20 cellular contexts compared by ENCODE assay signal in the genomic region with DNA sequence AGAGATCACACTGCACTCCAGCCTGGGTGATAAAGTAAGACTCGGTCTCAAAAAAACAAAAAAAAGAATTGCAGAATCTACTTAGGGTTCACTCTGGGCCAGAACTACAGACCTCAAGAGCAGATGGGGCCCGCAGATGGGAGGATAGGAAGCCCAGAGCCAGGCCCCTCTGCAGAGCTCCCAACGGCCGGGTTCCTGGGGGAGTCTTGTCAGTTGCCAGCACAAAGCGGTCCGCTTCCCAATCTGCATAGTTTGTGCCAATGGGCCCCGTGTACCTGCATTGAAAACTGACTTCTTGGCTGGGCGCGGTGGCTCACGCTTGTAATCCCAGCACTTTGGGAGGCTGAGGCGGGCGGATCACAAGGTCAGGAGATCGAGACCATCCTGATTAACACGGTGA. TPM values are rescaled to one million over a fixed set of nuclear protein-coding genes. Genes with fewer than 3 reads are reported as not detected.
DNase-seq lines count a peak whose midpoint lies in the region; FAIRE-seq and TF ChIP-seq lines count a peak whose summit lies in the region.
"Had no signal": no experiment of that assay in that cellular context is flagged by ENCODE, and none has a peak within 500 bp of the region (broad histone marks: within the 10 kb centered on the region; RNA-seq: fewer than 3 reads in every experiment).

No MANE protein-coding gene starts in this region.

- no peak overlapping the region for H3K27ac ChIP-seq in H9 (ENCODE audit: insufficient read length, low read depth, low read length)
- H3K27ac ChIP-seq in astrocyte (ENCODE audit: low read depth, low read length) = no peak overlapping the region
- no peak overlapping the region for H3K27ac ChIP-seq in neural progenitor cell

- DNase-seq in activated CD4-positive, alpha-beta T cell treated with anti-CD3 and anti-CD28 coated beads, Interleukin-2, amount 10 ng/mL, durations not matched to agents 7 days and 5 days = no peak
- DNase-seq in activated CD4-positive, alpha-beta T cell treated with anti-CD3 and anti-CD28 coated beads, Interleukin-2, amount 50 U/mL, for 1 hour = no peak
- DNase-seq in H9 (no peak), astrocyte (ENCODE audit: low read depth) (no peak), neural progenitor cell (ENCODE audit: low spot score) (no peak), NCI-H2227 (lab: John Stamatoyannopoulos, UW; ENCODE audit: unreplicated experiment) (no peak), SW480 (ENCODE audit: low spot score) (no peak), NAMALWA (ENCODE audit: low spot score) (no peak)
- DNase-seq: activated B cell treated with CpG ODN at 0.5 μM for 24 hours, brain microvascular endothelial cell, C1 segment of cervical spinal cord, cortex of kidney, DMS79, hippocampal formation, NCI-H187 treated with DMSO at 0.1 percent for 48 hours, NCI-H510A treated with DMSO at 0.1 percent for 48 hours, T-helper 1 cell had no signal

- no peak overlapping the region for H4K8ac ChIP-seq in H9 (replicated peaks; ENCODE audit: insufficient read length, low read depth, low read length)

- H3K14ac ChIP-seq in H9 (ENCODE audit: insufficient read depth, low read length) = no peak overlapping the region

- peak overlapping the region; percentile 87 for H3K27ac Mint-ChIP-seq in activated CD4-positive, alpha-beta T cell treated with anti-CD3 and anti-CD28 coated beads, Interleukin-2, amount 10 ng/mL, durations not matched to agents 7 days and 5 days
- H3K27ac Mint-ChIP-seq in H9 = peak overlapping the region in 1 of 3 experiments; percentile 48; a peak in 1 of 7 replicates
- peak overlapping the region; percentile 41 for H3K27ac Mint-ChIP-seq in astrocyte (ENCODE audit: unreplicated experiment)
- H3K27ac Mint-ChIP-seq in neural progenitor cell = no peak overlapping the region

- H3K79me1 ChIP-seq in H9 (ENCODE audit: insufficient read depth, low read depth, low read length, poor library complexity, severe bottlenecking) = peaks cover 6% of the 10 kb centered on the region

- no peak overlapping the region for H2BK20ac ChIP-seq in H9 (ENCODE audit: low read depth, low read length, poor library complexity, severe bottlenecking)

- H4K5ac ChIP-seq in H9 (ENCODE audit: insufficient read length, low read depth, low read length) = no peak overlapping the region

- TF ChIP-seq CTCF in H9 (conservative IDR thresholded peaks at IDR 0.05) (no peak), astrocyte (IDR thresholded peaks at IDR 0.05; ENCODE audit: insufficient read depth, low read depth, low read length) (no peak), neural progenitor cell (IDR thresholded peaks at IDR 0.05) (no peak)

- no peaks in the 10 kb centered on the region for H3K9me3 Mint-ChIP-seq in activated CD4-positive, alpha-beta T cell treated with anti-CD3 and anti-CD28 coated beads, Interleukin-2, amount 10 ng/mL, durations not matched to agents 7 days and 5 days
- no peaks in the 10 kb centered on the region for H3K9me3 Mint-ChIP-seq in H9
- H3K9me3 Mint-ChIP-seq in astrocyte (ENCODE audit: unreplicated experiment) = no peaks in the 10 kb centered on the region
- H3K9me3 Mint-ChIP-seq in neural progenitor cell = no peaks in the 10 kb centered on the region
- H3K9me3 Mint-ChIP-seq: activated B cell treated with CpG ODN at 0.5 μM for 24 hours; activated naive CD4-positive, alpha-beta T cell treated with anti-CD3 and anti-CD28 coated beads, Interleukin-2, amount 50 U/mL, for 24 hours had no signal

- no peak overlapping the region for H3K4me3 ChIP-seq in astrocyte (ENCODE audit: insufficient read depth, low read depth, low read length)
- no peak overlapping the region for H3K4me3 ChIP-seq in neural progenitor cell

- H3K79me2 ChIP-seq in H9 (ENCODE audit: insufficient read depth, low read length) (peaks cover 3% of the 10 kb centered on the region; the same call in 1 of the 2 replicates), astrocyte (ENCODE audit: insufficient read depth, low read length) (peaks cover 32% of the 10 kb centered on the region), neural progenitor cell (ENCODE audit: low read depth) (peaks cover 25% of the 10 kb centered on the region)

- peak overlapping the region; percentile 82 for H3K4me3 Mint-ChIP-seq in activated CD4-positive, alpha-beta T cell treated with anti-CD3 and anti-CD28 coated beads, Interleukin-2, amount 10 ng/mL, durations not matched to agents 7 days and 5 days
- peak overlapping the region; percentile 77 to 86; a peak in 4 of 5 replicates for H3K4me3 Mint-ChIP-seq in H9
- H3K4me3 Mint-ChIP-seq in astrocyte (ENCODE audit: unreplicated experiment) = peak overlapping the region; percentile 85
- H3K4me3 Mint-ChIP-seq in neural progenitor cell = peak overlapping the region; percentile 93

- H3K9me3 ChIP-seq in H9 (ENCODE audit: control insufficient read depth, low read depth, low read length) (no peaks in the 10 kb centered on the region), astrocyte (ENCODE audit: insufficient read depth, low read depth, low read length) (no peaks in the 10 kb centered on the region), neural progenitor cell (ENCODE audit: low read depth) (no peaks in the 10 kb centered on the region)
- H3K9me3 ChIP-seq: tibial nerve had no signal

- no peak overlapping the region for H3K56ac ChIP-seq in H9 (ENCODE audit: insufficient read length, low read depth, low read length)

- H3K9ac ChIP-seq in H9 (ENCODE audit: extremely low read depth, insufficient read length, low read length) (no peak overlapping the region), astrocyte (ENCODE audit: low read length) (no peak overlapping the region), neural progenitor cell (no peak overlapping the region)

- no CpG with 5 or more reads among the region's 14 CpGs for WGBS in H9 (ENCODE audit: extremely low coverage, insufficient read length, low lambda C conversion rate)

- H4K20me1 ChIP-seq in H9 (ENCODE audit: control insufficient read depth, insufficient read depth, insufficient read length) (peaks cover 3% of the 10 kb centered on the region), astrocyte (ENCODE audit: insufficient read depth, low read length) (peaks cover 23% of the 10 kb centered on the region), neural progenitor cell (ENCODE audit: low read depth) (peaks cover 11% of the 10 kb centered on the region)

- peaks cover 11% of the 10 kb centered on the region for H3F3A ChIP-seq in neural progenitor cell (ENCODE audit: low read depth)

- H3K36me3 Mint-ChIP-seq in activated CD4-positive, alpha-beta T cell treated with anti-CD3 and anti-CD28 coated beads, Interleukin-2, amount 10 ng/mL, durations not matched to agents 7 days and 5 days (ENCODE audit: low read depth) = no peaks in the 10 kb centered on the region
- peaks cover 0 to 15% (median 4%) of the 10 kb centered on the region in 3 experiments; a peak in 3 of 7 replicates for H3K36me3 Mint-ChIP-seq in H9 (ENCODE audit: insufficient read depth in 1 of 3, low read depth in 3 of 3)
- peaks cover 5% of the 10 kb centered on the region for H3K36me3 Mint-ChIP-seq in astrocyte (ENCODE audit: low read depth, unreplicated experiment)
- no peaks in the 10 kb centered on the region for H3K36me3 Mint-ChIP-seq in neural progenitor cell
- H3K36me3 Mint-ChIP-seq: activated naive CD4-positive, alpha-beta T cell treated with anti-CD3 and anti-CD28 coated beads, Interleukin-2, amount 50 U/mL, for 24 hours had no signal

- H2AFZ ChIP-seq in H9 (ENCODE audit: low read length) = no peak overlapping the region
- H2AFZ ChIP-seq in astrocyte (ENCODE audit: low read depth, low read length) = no peak overlapping the region
- no peak overlapping the region for H2AFZ ChIP-seq in neural progenitor cell (replicated peaks)

- FAIRE-seq in astrocyte (lab: Jason Lieb, UNC) = no peak
- FAIRE-seq: A204.1 had no signal

- H3K4me2 ChIP-seq in H9 (ENCODE audit: insufficient read depth, insufficient read length, low read length) (no peak overlapping the region), astrocyte (ENCODE audit: low read length) (no peak overlapping the region), neural progenitor cell (no peak overlapping the region)

- no peak overlapping the region for H3T11ph ChIP-seq in H9 (ENCODE audit: low read length)

- H2BK5ac ChIP-seq in H9 (ENCODE audit: insufficient read length, low read length) = no peak overlapping the region

- H3K4me1 Mint-ChIP-seq in activated CD4-positive, alpha-beta T cell treated with anti-CD3 and anti-CD28 coated beads, Interleukin-2, amount 10 ng/mL, durations not matched to agents 7 days and 5 days = peaks cover 24% of the 10 kb centered on the region
- H3K4me1 Mint-ChIP-seq in H9 (peaks cover 9 to 14% of the 10 kb centered on the region in 2 experiments), astrocyte (ENCODE audit: low read depth, unreplicated experiment) (peaks cover 8% of the 10 kb centered on the region), neural progenitor cell (peaks cover 18% of the 10 kb centered on the region)

- H3K18ac ChIP-seq in H9 (ENCODE audit: insufficient read length, low read depth, low read length) = no peak overlapping the region

- no peak overlapping the region for H3K4ac ChIP-seq in H9 (ENCODE audit: low read depth, low read length)

- H3K4me1 ChIP-seq in H9 (ENCODE audit: insufficient read depth, low read length) (no peaks in the 10 kb centered on the region; the same call in 1 of the 2 replicates), astrocyte (ENCODE audit: insufficient read depth, low read length) (peaks cover 10% of the 10 kb centered on the region), neural progenitor cell (peaks cover 14% of the 10 kb centered on the region)

- CTCF ChIA-PET in activated CD4-positive, alpha-beta T cell treated with anti-CD3 and anti-CD28 coated beads, Interleukin-2, amount 10 ng/mL, durations not matched to agents 7 days and 5 days (lab: Charles Lee) = interaction anchor here (0.9 to 1.6 kb wide), 4 partner anchors 10 to 69 kb away, joined by 3 to 6 read pairs (median 3); a partner anchor contains a TSS

- H3K27me3 Mint-ChIP-seq in activated CD4-positive, alpha-beta T cell treated with anti-CD3 and anti-CD28 coated beads, Interleukin-2, amount 10 ng/mL, durations not matched to agents 7 days and 5 days = no peaks in the 10 kb centered on the region
- H3K27me3 Mint-ChIP-seq in H9 (ENCODE audit: low read depth) (no peaks in the 10 kb centered on the region), astrocyte (ENCODE audit: low read depth, unreplicated experiment) (no peaks in the 10 kb centered on the region), neural progenitor cell (ENCODE audit: insufficient read depth, low read depth) (peaks cover 2% of the 10 kb centered on the region)
- H3K27me3 Mint-ChIP-seq: activated B cell treated with CpG ODN at 0.5 μM for 24 hours; activated naive CD4-positive, alpha-beta T cell treated with anti-CD3 and anti-CD28 coated beads, Interleukin-2, amount 50 U/mL, for 24 hours had no signal

- no peak overlapping the region for H2AK5ac ChIP-seq in H9 (ENCODE audit: insufficient read length, low read length)

- peaks cover 18% of the 10 kb centered on the region for H3K23me2 ChIP-seq in H9 (ENCODE audit: insufficient read length, low read depth, low read length, poor library complexity, severe bottlenecking)

- no peaks in the 10 kb centered on the region for H3K36me3 ChIP-seq in astrocyte (ENCODE audit: insufficient read depth, low read length)
- H3K36me3 ChIP-seq in neural progenitor cell = no peaks in the 10 kb centered on the region
- H3K36me3 ChIP-seq: brain microvascular endothelial cell had no signal

- H3K27me3 ChIP-seq in H9 (ENCODE audit: insufficient read depth, low read length) (no peaks in the 10 kb centered on the region), astrocyte (ENCODE audit: insufficient read depth, low read length) (no peaks in the 10 kb centered on the region), neural progenitor cell (no peaks in the 10 kb centered on the region)
- H3K27me3 ChIP-seq: brain microvascular endothelial cell, tibial nerve had no signal

- no peak overlapping the region for H2BK12ac ChIP-seq in H9 (ENCODE audit: insufficient read length, low read depth, low read length)

- POLR2A ChIA-PET in activated CD4-positive, alpha-beta T cell treated with anti-CD3 and anti-CD28 coated beads, Interleukin-2, amount 10 ng/mL, durations not matched to agents 7 days and 5 days (lab: Charles Lee) = no interaction called here

- H2BK15ac ChIP-seq in H9 (ENCODE audit: low read depth, low read length) = no peak overlapping the region

- no peak overlapping the region for H3K23ac ChIP-seq in H9 (ENCODE audit: insufficient read length, low read depth, low read length)

- no peak overlapping the region for H4K91ac ChIP-seq in H9 (ENCODE audit: insufficient read length, low read depth, low read length)

- no peak overlapping the region for H2BK120ac ChIP-seq in H9 (ENCODE audit: low read depth, low read length, poor library complexity, severe bottlenecking)

RNA-seq across cellular contexts. Expression of a gene that starts 1.7 kb away (rescaled TPM):
- total RNA-seq in activated CD4-positive, alpha-beta T cell treated with anti-CD3 and anti-CD28 coated beads, Interleukin-2, amount 10 ng/mL, durations not matched to agents 7 days and 5 days = 10 to 100 TPM; 42.6 to 45.5 TPM
- total RNA-seq in H9 (2021) = 87.2 and 89.4 TPM in 2 replicates
- total RNA-seq in astrocyte = 72.6 and 74.6 TPM in 2 replicates
- 56.6 and 62.9 TPM in 2 replicates for total RNA-seq in neural progenitor cell (ENCODE audit: low replicate concordance)

RNA-seq across cellular contexts. Expression of a gene that starts 13.4 kb away (rescaled TPM):
- total RNA-seq in activated CD4-positive, alpha-beta T cell treated with anti-CD3 and anti-CD28 coated beads, Interleukin-2, amount 10 ng/mL, durations not matched to agents 7 days and 5 days = 10 to 100 TPM; 60.1 to 66.7 TPM
- total RNA-seq in H9 (2021) = 51.7 and 53.7 TPM in 2 replicates
- 105 and 110 TPM in 2 replicates for total RNA-seq in astrocyte
- total RNA-seq in neural progenitor cell (ENCODE audit: low replicate concordance) = 50.4 and 67.5 TPM in 2 replicates
